In the genomic region with DNA sequence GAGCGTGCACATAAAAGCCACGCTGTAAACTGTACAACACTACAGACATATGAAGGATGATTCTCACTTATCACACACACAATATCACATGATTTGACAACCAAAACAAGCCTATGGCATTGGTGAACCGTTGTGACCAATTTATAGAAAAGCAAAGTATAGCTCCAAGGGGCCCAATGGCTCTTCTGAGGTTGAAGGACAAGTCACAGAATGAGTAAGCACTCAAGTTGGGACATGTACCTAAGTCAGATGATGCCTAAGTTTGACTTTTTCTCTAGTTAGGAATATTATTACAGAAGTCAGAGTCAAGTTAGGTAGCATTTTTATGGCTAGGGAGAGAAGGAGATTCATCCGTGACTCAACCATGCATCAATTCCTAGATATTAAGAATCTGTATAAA, we compare ENCODE assay signal across 17 cellular contexts. TPM values are rescaled to one million over a fixed set of nuclear protein-coding genes. Genes with fewer than 3 reads are reported as not detected.
A peak's percentile ranks its signal among the peaks of the same experiment; 100 is the strongest.
DNase-seq lines count a peak whose midpoint lies in the region; ATAC-seq and TF ChIP-seq lines count a peak whose summit lies in the region.
"Had no signal": no experiment of that assay in that cellular context is flagged by ENCODE, and none has a peak within 500 bp of the region (broad histone marks: within the 10 kb centered on the region; RNA-seq: fewer than 3 reads in every experiment).

No MANE protein-coding gene starts in this region.

- H3K4ac ChIP-seq in trophoblast cell (ENCODE audit: low read depth, low read length), result peak overlapping the region; percentile 73

- H3K9ac ChIP-seq in trophoblast cell (ENCODE audit: low read length), result no peak overlapping the region

- ATAC-seq in GM19452 (IDR thresholded peaks at IDR 0.05; ENCODE audit: unreplicated experiment) (peak; percentile 50), HG02678 (IDR thresholded peaks at IDR 0.05; ENCODE audit: unreplicated experiment) (peak; percentile 55), HG03520 (IDR thresholded peaks at IDR 0.05; ENCODE audit: unreplicated experiment) (peak; percentile 75)
- ATAC-seq: activated CD8-positive, alpha-beta T cell treated with anti-CD3 and anti-CD28 coated beads for 36 hours; body of pancreas; stimulated activated naive CD8-positive, alpha-beta T cell treated with anti-CD3 and anti-CD28 coated beads, Interleukin-15, amount 100 ng/mL, for 72 hours had no signal

- no peak for TF ChIP-seq CTCF in suprapubic skin (IDR thresholded peaks at IDR 0.05)

- no peak overlapping the region for H4K8ac ChIP-seq in trophoblast cell (ENCODE audit: low read depth, low read length)

- H3K4me3 ChIP-seq in trophoblast cell (ENCODE audit: low read depth, low read length) (no peak overlapping the region), suprapubic skin (no peak overlapping the region)
- H3K4me3 ChIP-seq: body of pancreas had no signal

- no peak overlapping the region for H3K27ac ChIP-seq in trophoblast cell (ENCODE audit: low read depth, low read length)
- H3K27ac ChIP-seq in suprapubic skin, result no peak overlapping the region
- H3K27ac ChIP-seq: body of pancreas, neutrophil had no signal

- H3K4me1 ChIP-seq in trophoblast cell (ENCODE audit: control insufficient read depth in 1 of 2, insufficient read depth in 2 of 2, low read length in 2 of 2) (peaks cover 4 to 9% of the 10 kb centered on the region in 2 experiments), suprapubic skin (peaks cover 32% of the 10 kb centered on the region)

- H3K18ac ChIP-seq in trophoblast cell (ENCODE audit: low read length), result no peak overlapping the region

- no peak for TF ChIP-seq POLR2A in suprapubic skin (IDR thresholded peaks at IDR 0.05)

- H3K9me3 ChIP-seq in trophoblast cell (ENCODE audit: insufficient read depth, low read depth, low read length), result no peaks in the 10 kb centered on the region
- no peaks in the 10 kb centered on the region for H3K9me3 ChIP-seq in suprapubic skin
- H3K9me3 ChIP-seq: body of pancreas, neutrophil had no signal

- H3K79me1 ChIP-seq in trophoblast cell (ENCODE audit: low read length), result no peaks in the 10 kb centered on the region

- WGBS in trophoblast cell (ENCODE audit: extremely low coverage, insufficient coverage, insufficient read length), result no CpG with 5 or more reads among the region's 4 CpGs
- 83% methylated on average over 4 of the region's 4 CpGs for WGBS in suprapubic skin

- no peak overlapping the region for H4K91ac ChIP-seq in trophoblast cell (ENCODE audit: low read depth, low read length)

- DNase-seq in trophoblast cell (peak in 1 of 2 donors; percentile 58), suprapubic skin (ENCODE audit: low spot score in 2 of 2) (no peak), COLO829 (ENCODE audit: low spot score) (no peak), NCI-H446 treated with DMSO at 0.1 percent for 48 hours (lab: John Stamatoyannopoulos, UW) (no peak)
- DNase-seq: activated CD8-positive, alpha-beta T cell treated with anti-CD3 and anti-CD28 coated beads for 36 hours; activated effector memory CD4-positive, alpha-beta T cell treated with anti-CD3 and anti-CD28 coated beads, Interleukin-2, amount 50 U/mL, for 16 hours; body of pancreas; CD4-positive, alpha-beta T cell; effector CD8-positive, alpha-beta T cell; NCI-H2029; SIG-M5; stimulated activated naive CD8-positive, alpha-beta T cell treated with anti-CD3 and anti-CD28 coated beads, Interleukin-15, amount 100 ng/mL, for 72 hours had no signal

- TF ChIP-seq EP300 in suprapubic skin (IDR thresholded peaks at IDR 0.05), result no peak

- no peak overlapping the region for H2BK5ac ChIP-seq in trophoblast cell (ENCODE audit: low read depth, low read length, poor library complexity)

- no peak overlapping the region for H3K4me2 ChIP-seq in trophoblast cell (ENCODE audit: low read length)

- no peak overlapping the region for H3K23ac ChIP-seq in trophoblast cell (ENCODE audit: low read length)

- peaks cover 26 to 78% of the 10 kb centered on the region in 2 experiments for H3K36me3 ChIP-seq in trophoblast cell (ENCODE audit: control insufficient read depth in 1 of 2, insufficient read depth in 2 of 2, low read length in 2 of 2)
- H3K36me3 ChIP-seq in suprapubic skin, result peaks cover 11% of the 10 kb centered on the region

- H2AFZ ChIP-seq in trophoblast cell (ENCODE audit: insufficient read depth, low read length, poor library complexity), result no peak overlapping the region

- no peak overlapping the region for H2AK5ac ChIP-seq in trophoblast cell (ENCODE audit: low read length)

- no peak overlapping the region for H2BK120ac ChIP-seq in trophoblast cell (ENCODE audit: insufficient read depth, low read length, poor library complexity)

- H4K12ac ChIP-seq in trophoblast cell (ENCODE audit: low read depth, low read length), result no peak overlapping the region

- no peak overlapping the region for H3K14ac ChIP-seq in trophoblast cell (ENCODE audit: low read length)

- H3K79me2 ChIP-seq in trophoblast cell (ENCODE audit: control insufficient read depth, insufficient read depth, low read length, poor library complexity), result peaks cover 13% of the 10 kb centered on the region

- H2BK12ac ChIP-seq in trophoblast cell (ENCODE audit: low read length), result no peak overlapping the region

- H3K27me3 ChIP-seq in trophoblast cell (ENCODE audit: insufficient read depth, low read length) (no peaks in the 10 kb centered on the region), suprapubic skin (no peaks in the 10 kb centered on the region)
- H3K27me3 ChIP-seq: body of pancreas, neutrophil had no signal

RNA-seq across cellular contexts. Expression of gene PLPP3, which starts 45.7 kb away (rescaled TPM):
- polyA plus RNA-seq in trophoblast cell (2013), result 289 and 308 TPM in 2 replicates
- 10 to 100 TPM; 29.0 to 80.0 (median 39.4) TPM for total RNA-seq in suprapubic skin
- total RNA-seq: activated CD8-positive, alpha-beta T cell treated with anti-CD3 and anti-CD28 coated beads for 36 hours; CD4-positive, alpha-beta T cell; G401 had no signal
